ENCODE assay signal across 10 cellular contexts in genomic region chr7:100504031-100504430, GRCh38. TPM values are rescaled to one million over a fixed set of nuclear protein-coding genes. Genes with fewer than 3 reads are reported as not detected.
DNase-seq lines count a peak whose midpoint lies in the region; ATAC-seq and TF ChIP-seq lines count a peak whose summit lies in the region.
"Not testable (repeated sequence)": the region's sequence is repeated elsewhere in the genome, so short reads cannot be mapped to it uniquely, and the experiment has no call there.
"Had no signal": no experiment of that assay in that cellular context is flagged by ENCODE, and none has a peak within 500 bp of the region (broad histone marks: within the 10 kb centered on the region; RNA-seq: fewer than 3 reads in every experiment).

No MANE protein-coding gene starts in this region.

- TF ChIP-seq POLR2A in IMR-90 (IDR thresholded peaks at IDR 0.05; ENCODE audit: low read depth, low read length) = not testable (repeated sequence)

- CTCF ChIA-PET in IMR-90 (lab: Yijun Ruan, JAX) = interaction anchor here (0.6 to 1.0 kb wide), 2 partner anchors 56 to 99 kb away, joined by 3 to 4 read pairs; no protein-coding TSS in a partner anchor
- CTCF ChIA-PET in Panc1 (lab: Charles Lee) = not testable (repeated sequence)

- not testable (repeated sequence) for BruUV-seq in IMR-90 (replicated peaks; lab: Mats Ljungman, UMichigan); Panc1 (replicated peaks; lab: Mats Ljungman, UMichigan)

- H2BK15ac ChIP-seq in IMR-90 (ENCODE audit: low read depth, low read length) = not testable (repeated sequence)

- not testable (repeated sequence) for H2AFZ ChIP-seq in IMR-90 (replicated peaks; ENCODE audit: low read length, poor library complexity)

- H3K56ac ChIP-seq in IMR-90 (ENCODE audit: extremely low read depth, insufficient read depth, low read length) = not testable (repeated sequence)

- not testable (repeated sequence) for TF ChIP-seq RAD21 in IMR-90 (IDR thresholded peaks at IDR 0.05; ENCODE audit: low read length)

- POLR2A ChIA-PET in IMR-90 (lab: Charles Lee; ENCODE audit: unreplicated experiment) = interaction anchor here (0.7 kb wide), 1 partner anchor 45 kb away, joined by 4 read pairs; no protein-coding TSS in a partner anchor
- POLR2A ChIA-PET in Panc1 (lab: Charles Lee) = not testable (repeated sequence)

- not testable (repeated sequence) for H4K8ac ChIP-seq in IMR-90 (ENCODE audit: low read depth in 2 of 2, low read length in 2 of 2)

- H3K4me2 ChIP-seq in IMR-90 (ENCODE audit: low read depth, low read length) = not testable (repeated sequence)

- not testable (repeated sequence) for H3K27me3 ChIP-seq in IMR-90 (ENCODE audit: control insufficient read depth, insufficient read depth, low read length); Panc1 (ENCODE audit: control insufficient read depth, insufficient read depth, low read length)

- not testable (repeated sequence) for H3K9me1 ChIP-seq in IMR-90 (ENCODE audit: insufficient read depth, low read length)

- not testable (repeated sequence) for H4K91ac ChIP-seq in IMR-90 (ENCODE audit: insufficient read depth, low read depth, low read length)

- not testable (repeated sequence) for ATAC-seq in IMR-90 (ENCODE audit: low read depth)
- ATAC-seq in Panc1 (peak; percentile 24), SK-N-SH treated with all-trans-retinoic acid at 6 μM for 48 hours (peak; percentile 21; the same call in 1 of the 3 replicates)

- H4K5ac ChIP-seq in IMR-90 (ENCODE audit: low read depth, low read length) = not testable (repeated sequence)

- not testable (repeated sequence) for H3K27me3 Mint-ChIP-seq in mesothelial cell of epicardium (ENCODE audit: low read depth); type B pancreatic cell

- not testable (repeated sequence) for H3K4me1 ChIP-seq in IMR-90 (ENCODE audit: control insufficient read depth, insufficient read depth, low read length)
- peaks cover 12% of the 10 kb centered on the region for H3K4me1 ChIP-seq in Panc1 (ENCODE audit: control insufficient read depth, insufficient read depth, low read length)

- H2AK9ac ChIP-seq in IMR-90 (replicated peaks; ENCODE audit: low read depth, low read length, poor library complexity) = not testable (repeated sequence)

- dilution Hi-C loops in IMR-90 (cut with HindIII; ENCODE audit: low sequenced_read_pairs, unreplicated experiment) = not testable (repeated sequence)

- H3K23ac ChIP-seq in IMR-90 (ENCODE audit: low read depth, low read length) = not testable (repeated sequence)

- not testable (repeated sequence) for H3K14ac ChIP-seq in IMR-90 (replicated peaks; ENCODE audit: low read depth, low read length)

- not testable (repeated sequence) for H2AK5ac ChIP-seq in IMR-90 (ENCODE audit: low read depth, low read length)

- in situ Hi-C loops in Caki2 (cut with HindIII; ENCODE audit: low pct_unique_long_range_greater_than_20kb, low sequenced_read_pairs); IMR-90 (cut with MboI; ENCODE audit: low sequenced_read_pairs); Panc1 (cut with HindIII; ENCODE audit: low pct_unique_long_range_greater_than_20kb, low sequenced_read_pairs): not testable (repeated sequence)

- not testable (repeated sequence) for H3K9ac ChIP-seq in IMR-90 (ENCODE audit: low read depth, low read length)

- not testable (repeated sequence) for H3K4me3 ChIP-seq in IMR-90 (ENCODE audit: insufficient read depth, low read depth, low read length); Panc1 (ENCODE audit: low read depth in 2 of 2, low read length in 2 of 2)

- intact Hi-C loops in IMR-90 (cut with micrococcal nuclease); Panc1 (cut with micrococcal nuclease; ENCODE audit: unreplicated experiment): not testable (repeated sequence)

- H3K27ac ChIP-seq in IMR-90 (ENCODE audit: insufficient read depth, low read length) = not testable (repeated sequence)
- peak overlapping the region; percentile 2 for H3K27ac ChIP-seq in Panc1 (ENCODE audit: low read length)

- H3K4ac ChIP-seq in IMR-90 (ENCODE audit: low read depth, low read length) = not testable (repeated sequence)

- not testable (repeated sequence) for H4K20me1 ChIP-seq in IMR-90 (ENCODE audit: insufficient read depth, low read length)

- not testable (repeated sequence) for H2BK5ac ChIP-seq in IMR-90 (ENCODE audit: low read depth, low read length, poor library complexity, severe bottlenecking)

- H3K27ac Mint-ChIP-seq in mesothelial cell of epicardium = peak overlapping the region; percentile 90
- H3K27ac Mint-ChIP-seq in type B pancreatic cell = peak overlapping the region; percentile 36

- not testable (repeated sequence) for H3K79me1 ChIP-seq in IMR-90 (ENCODE audit: low read depth in 1 of 2, low read length in 2 of 2)

- not testable (repeated sequence) for H2BK20ac ChIP-seq in IMR-90 (ENCODE audit: low read depth, low read length)

- not testable (repeated sequence) for H3K4me3 Mint-ChIP-seq in mesothelial cell of epicardium, type B pancreatic cell

- WGBS in IMR-90 (ENCODE audit: extremely low coverage in 2 of 2, insufficient read length in 1 of 2), 2 experiments = no CpG with 5 or more reads among the region's 3 CpGs

- not testable (repeated sequence) for H3K4me1 Mint-ChIP-seq in mesothelial cell of epicardium; type B pancreatic cell (ENCODE audit: unreplicated experiment)

- H3K9me3 ChIP-seq in IMR-90 (ENCODE audit: control insufficient read depth, insufficient read depth, low read length); Panc1 (ENCODE audit: control insufficient read depth, insufficient read depth, low read depth, low read length): not testable (repeated sequence)

- H3K36me3 Mint-ChIP-seq in mesothelial cell of epicardium, type B pancreatic cell: not testable (repeated sequence)

- TF ChIP-seq CTCF in IMR-90 (conservative IDR thresholded peaks at IDR 0.05; ENCODE audit: low read depth, low read length); Panc1 (IDR thresholded peaks at IDR 0.05); mesothelial cell of epicardium (IDR thresholded peaks at IDR 0.05; ENCODE audit: unreplicated experiment); type B pancreatic cell (conservative IDR thresholded peaks at IDR 0.05): not testable (repeated sequence)

- H3K18ac ChIP-seq in IMR-90 (ENCODE audit: low read depth, low read length) = not testable (repeated sequence)

- H3K36me3 ChIP-seq in IMR-90 (ENCODE audit: control insufficient read depth, insufficient read depth, low read length); Panc1 (ENCODE audit: control insufficient read depth, insufficient read depth, low read length): not testable (repeated sequence)

- H2BK120ac ChIP-seq in IMR-90 (ENCODE audit: low read depth, low read length) = 0 out of 2 replicates have a peak overlapping the region, but pooled peaks have one; percentile 4

- DNase-seq in Caki2 (ENCODE audit: low read depth) (peak; percentile 89), cerebellar cortex (ENCODE audit: low spot score) (peak; percentile 25)
- not testable (repeated sequence) for DNase-seq in IMR-90; Panc1 (ENCODE audit: low read depth, low spot score); mesothelial cell of epicardium (ENCODE audit: low spot score in 2 of 2, unreplicated experiment in 2 of 2); type B pancreatic cell (ENCODE audit: extremely low spot score, unreplicated experiment)

- H3K9me3 Mint-ChIP-seq in mesothelial cell of epicardium, type B pancreatic cell: not testable (repeated sequence)

RNA-seq across cellular contexts. Expression of gene NYAP1, which starts 20.3 kb away (rescaled TPM):
- total RNA-seq in Caki2 (2014; rRNA removed; shearing (Covaris generic); ENCODE audit: low replicate concordance) = 0.87 and 3.6 TPM in 2 replicates
- total RNA-seq in IMR-90 (2012; rRNA removed) (0.18 and 0.28 TPM in 2 replicates), Panc1 (2021; ENCODE audit: unreplicated experiment) (4.0 TPM), mesothelial cell of epicardium (8.2 to 8.5 TPM (median 8.4 TPM) in 3 replicates), type B pancreatic cell (ENCODE audit: low replicate concordance) (2.1 and 6.3 TPM in 2 replicates)
- polyA plus RNA-seq in IMR-90 (2012; rRNA removed) = 1.3 and 1.5 TPM in 2 replicates
- polyA plus RNA-seq in IMR-90 (2012; cell fraction: cytosol; rRNA removed) = 0.94 and 1.1 TPM in 2 replicates
- 1.8 and 2.7 TPM in 2 replicates for polyA plus RNA-seq in IMR-90 (2012; cell fraction: nucleus; rRNA removed; ENCODE audit: low replicate concordance)
- polyA plus RNA-seq in Panc1 (2012; ENCODE audit: insufficient read length) = 6.5 TPM
- polyA plus RNA-seq: CD14-positive monocyte; CD4-positive, alpha-beta memory T cell had no signal

RNA-seq across cellular contexts. Expression of gene TSC22D4, which starts 25.0 kb away (rescaled TPM):
- 39.5 and 46.5 TPM in 2 replicates for total RNA-seq in Caki2 (2014; rRNA removed; shearing (Covaris generic); ENCODE audit: low replicate concordance)
- 9.3 and 10.0 TPM in 2 replicates for total RNA-seq in IMR-90 (2012; rRNA removed)
- polyA plus RNA-seq in IMR-90 (2012; rRNA removed) = 29.9 and 32.4 TPM in 2 replicates
- 30.1 and 48.3 TPM in 2 replicates for polyA plus RNA-seq in IMR-90 (2012; cell fraction: cytosol; rRNA removed)
- polyA plus RNA-seq in IMR-90 (2012; cell fraction: nucleus; rRNA removed; ENCODE audit: low replicate concordance) = 39.6 and 90.8 TPM in 2 replicates
- total RNA-seq in Panc1 (2021; ENCODE audit: unreplicated experiment) = 82.6 TPM
- 73.5 TPM for polyA plus RNA-seq in Panc1 (2012; ENCODE audit: insufficient read length)
- total RNA-seq in mesothelial cell of epicardium = 50.5 to 52.7 TPM (median 52.4 TPM) in 3 replicates
- 45.3 and 57.6 TPM in 2 replicates for total RNA-seq in type B pancreatic cell (ENCODE audit: low replicate concordance)

RNA-seq across cellular contexts. Expression of gene AGFG2, which starts 35.0 kb away (rescaled TPM):
- 20.0 and 42.3 TPM in 2 replicates for total RNA-seq in Caki2 (2014; rRNA removed; shearing (Covaris generic); ENCODE audit: low replicate concordance)
- total RNA-seq in IMR-90 (2012; rRNA removed) (3.0 and 4.2 TPM in 2 replicates), Panc1 (2021; ENCODE audit: unreplicated experiment) (42.5 TPM), mesothelial cell of epicardium (7.7 to 9.1 TPM (median 8.3 TPM) in 3 replicates), type B pancreatic cell (ENCODE audit: low replicate concordance) (16.3 and 21.0 TPM in 2 replicates)
- polyA plus RNA-seq in IMR-90 (2012; rRNA removed) = 10.0 and 14.2 TPM in 2 replicates
- 4.0 and 11.5 TPM in 2 replicates for polyA plus RNA-seq in IMR-90 (2012; cell fraction: cytosol; rRNA removed)
- polyA plus RNA-seq in IMR-90 (2012; cell fraction: nucleus; rRNA removed; ENCODE audit: low replicate concordance) = 9.6 and 20.8 TPM in 2 replicates
- polyA plus RNA-seq in Panc1 (2012; ENCODE audit: insufficient read length) = 20.1 TPM

RNA-seq across cellular contexts. Expression of gene SPACDR, which starts 40.0 kb away (rescaled TPM):
- total RNA-seq in Caki2 (2014; rRNA removed; shearing (Covaris generic); ENCODE audit: low replicate concordance) = not detected in 2 replicates
- total RNA-seq in IMR-90 (2012; rRNA removed) (0.54 and 1.1 TPM in 2 replicates), Panc1 (2021; ENCODE audit: unreplicated experiment) (1.5 TPM), mesothelial cell of epicardium (2.0 to 3.6 TPM (median 3.3 TPM) in 3 replicates), type B pancreatic cell (ENCODE audit: low replicate concordance) (1.4 and 2.8 TPM in 2 replicates)
- 1.3 and 2.1 TPM in 2 replicates for polyA plus RNA-seq in IMR-90 (2012; rRNA removed)
- 2.3 and 3.1 TPM in 2 replicates for polyA plus RNA-seq in IMR-90 (2012; cell fraction: cytosol; rRNA removed)
- 8.7 and 10.3 TPM in 2 replicates for polyA plus RNA-seq in IMR-90 (2012; cell fraction: nucleus; rRNA removed; ENCODE audit: low replicate concordance)
- 2.5 TPM for polyA plus RNA-seq in Panc1 (2012; ENCODE audit: insufficient read length)
- total RNA-seq: G401 had no signal
